In genomic region chr14:37443461-37443860, GRCh38 we compare ENCODE assay signal across 22 cellular contexts.
DNase-seq lines count a peak whose midpoint lies in the region; ATAC-seq, FAIRE-seq and TF ChIP-seq lines count a peak whose summit lies in the region.
"Had no signal": no experiment of that assay in that cellular context is flagged by ENCODE, and none has a peak within 500 bp of the region (broad histone marks: within the 10 kb centered on the region; RNA-seq: fewer than 3 reads in every experiment).

No MANE protein-coding gene starts in this region.

- TF ChIP-seq CTCF in AG04450 (IDR thresholded peaks at IDR 0.05; ENCODE audit: low read depth, low read length) (no peak), astrocyte (IDR thresholded peaks at IDR 0.05; ENCODE audit: insufficient read depth, low read depth, low read length) (no peak), PC-9 (conservative IDR thresholded peaks at IDR 0.05) (no peak)

- H3K4me3 ChIP-seq in AG04450 (ENCODE audit: low read depth, low read length) (no peak overlapping the region), astrocyte (ENCODE audit: insufficient read depth, low read depth, low read length) (no peak overlapping the region), PC-9 (no peak overlapping the region)
- H3K4me3 ChIP-seq: SK-N-MC had no signal

- H3K4me3 Mint-ChIP-seq in astrocyte (ENCODE audit: unreplicated experiment), result no peak overlapping the region

- peaks cover 4% of the 10 kb centered on the region for H3K9me3 Mint-ChIP-seq in astrocyte (ENCODE audit: unreplicated experiment)

- H4K20me1 ChIP-seq in astrocyte (ENCODE audit: insufficient read depth, low read length), result no peaks in the 10 kb centered on the region
- no peaks in the 10 kb centered on the region for H4K20me1 ChIP-seq in PC-9 (ENCODE audit: insufficient read depth)

- H3K27me3 ChIP-seq in AG04450 (ENCODE audit: control insufficient read depth, insufficient read depth, low read length), result no peaks in the 10 kb centered on the region
- no peaks in the 10 kb centered on the region for H3K27me3 ChIP-seq in astrocyte (ENCODE audit: insufficient read depth, low read length)
- H3K27me3 ChIP-seq in PC-9 (ENCODE audit: insufficient read depth, low read depth), result no peaks in the 10 kb centered on the region

- H3K36me3 ChIP-seq in astrocyte (ENCODE audit: insufficient read depth, low read length) (no peaks in the 10 kb centered on the region), PC-9 (ENCODE audit: low read depth) (no peaks in the 10 kb centered on the region)

- H3K9me2 ChIP-seq in PC-9 (ENCODE audit: insufficient read depth), result no peaks in the 10 kb centered on the region; the same call in 1 of the 2 replicates

- H3K4me2 ChIP-seq in astrocyte (ENCODE audit: low read length), result no peak overlapping the region
- H3K4me2 ChIP-seq in PC-9, result no peak overlapping the region

- POLR2A ChIA-PET in AG04450 (lab: Yijun Ruan, JAX) (no interaction called here), PC-9 (lab: Charles Lee; ENCODE audit: unreplicated experiment) (no interaction called here)

- ATAC-seq in GM18520 (IDR thresholded peaks at IDR 0.05; ENCODE audit: unreplicated experiment), result no peak

- H3K9me3 ChIP-seq in AG04450 (ENCODE audit: control insufficient read depth, insufficient read depth, low read length) (no peaks in the 10 kb centered on the region), astrocyte (ENCODE audit: insufficient read depth, low read depth, low read length) (no peaks in the 10 kb centered on the region), PC-9 (ENCODE audit: insufficient read depth, low read depth) (no peaks in the 10 kb centered on the region)

- H3K27ac ChIP-seq in AG04450 (ENCODE audit: low read depth, low read length) (no peak overlapping the region), astrocyte (ENCODE audit: low read depth, low read length) (no peak overlapping the region), PC-9 (no peak overlapping the region)
- H3K27ac ChIP-seq: C4-2B, SK-N-MC had no signal

- no peaks in the 10 kb centered on the region for H3K27me3 Mint-ChIP-seq in astrocyte (ENCODE audit: low read depth, unreplicated experiment)

- no peak overlapping the region for H3K9ac ChIP-seq in astrocyte (ENCODE audit: low read length)

- H3F3A ChIP-seq in PC-9 (ENCODE audit: insufficient read depth, low read depth), result no peaks in the 10 kb centered on the region

- no peak overlapping the region for H3K27ac Mint-ChIP-seq in astrocyte (ENCODE audit: unreplicated experiment)

- H3K4me1 Mint-ChIP-seq in astrocyte (ENCODE audit: low read depth, unreplicated experiment), result no peaks in the 10 kb centered on the region

- intact Hi-C loops in PC-9 (cut with micrococcal nuclease; ENCODE audit: unreplicated experiment), result no loop called here

- CTCF ChIA-PET in AG04450 (lab: Charles Lee), result no interaction called here
- CTCF ChIA-PET in PC-9 (lab: Charles Lee), result no interaction called here

- DNase-seq in AG04450 (ENCODE audit: low read depth, low spot score) (peak; percentile 16), GM04503 (ENCODE audit: low read depth) (peak; percentile 56), astrocyte (ENCODE audit: low read depth) (peak; percentile 4), fibroblast of peridontal ligament (ENCODE audit: extremely low read depth) (peak; percentile 93), DMS53 treated with DMSO at 0.1 percent for 48 hours (lab: John Stamatoyannopoulos, UW; ENCODE audit: unreplicated experiment) (no peak), GM12891 (ENCODE audit: insufficient read length, low spot score) (no peak), PC-9 (no peak)
- DNase-seq: 8988T; DND-41; GDM1; GOT3; KBM-7; NCI-H1105 treated with DMSO at 0.1 percent for 48 hours; NCI-H1694 treated with DMSO at 0.1 percent for 48 hours; NCI-H510A; NCI-H748 treated with DMSO at 0.1 percent for 48 hours; NK-92 treated with Interleukin-12 subunit alpha and Interleukin-12 subunit beta, amount 100 ng/mL, for 24 hours; Right ventricle myocardium superior had no signal

- no peaks in the 10 kb centered on the region for H3K36me3 Mint-ChIP-seq in astrocyte (ENCODE audit: low read depth, unreplicated experiment)

- no peak overlapping the region for H2AFZ ChIP-seq in astrocyte (ENCODE audit: low read depth, low read length)
- H2AFZ ChIP-seq in PC-9, result no peak overlapping the region

- H3K4me1 ChIP-seq in astrocyte (ENCODE audit: insufficient read depth, low read length) (no peaks in the 10 kb centered on the region), PC-9 (replicated peaks; ENCODE audit: insufficient read depth) (no peaks in the 10 kb centered on the region)

- H3K79me2 ChIP-seq in astrocyte (ENCODE audit: insufficient read depth, low read length) (no peaks in the 10 kb centered on the region), PC-9 (ENCODE audit: low read depth) (no peaks in the 10 kb centered on the region)

- no TSS peak for BruUV-seq in PC-9 (replicated peaks; lab: Mats Ljungman, UMichigan)

- FAIRE-seq in astrocyte (lab: Jason Lieb, UNC), result no peak
- no peak for FAIRE-seq in GM12891 (lab: Jason Lieb, UNC)
- FAIRE-seq: RCC 7860 had no signal

- TF ChIP-seq POLR2A in GM12891 (IDR thresholded peaks at IDR 0.05; ENCODE audit: low read depth, low read length), result no peak

TF ChIP-seq in GM12891, 5 proteins besides CTCF, POLR2A, EP300 and RAD21:
- TF ChIP-seq PAX5 (IDR thresholded peaks at IDR 0.05; ENCODE audit: insufficient read depth, low read length, severe bottlenecking) (no peak), SPI1 (IDR thresholded peaks at IDR 0.05; ENCODE audit: low read depth, low read length) (no peak), POLR2AphosphoS5 (IDR thresholded peaks at IDR 0.05; ENCODE audit: low read depth, low read length) (no peak), POU2F2 (IDR thresholded peaks at IDR 0.05; ENCODE audit: low read depth, low read length) (no peak), TAF1 (IDR thresholded peaks at IDR 0.05; ENCODE audit: low read depth, low read length) (no peak)

Comparison
In these comparisons a context has a peak if more than half of its experiments do, and no peak if none do; other contexts are left out.
1. DNase-seq: peak in AG04450 (single experiment), GM04503 (single experiment), astrocyte (single experiment) and fibroblast of peridontal ligament (single experiment); none in DMS53 treated with DMSO at 0.1 percent for 48 hours (single experiment), GM12891 (single experiment) and PC-9 (0 of 2).